In genomic region chr15:36390491-36390890, GRCh38 we compare ENCODE assay signal across 28 cellular contexts.
"Had no signal": no experiment of that assay in that cellular context is flagged by ENCODE, and none has a peak within 500 bp of the region (broad histone marks: within the 10 kb centered on the region; RNA-seq: fewer than 3 reads in every experiment).

No MANE protein-coding gene starts in this region.

- H3K27ac ChIP-seq: left ventricle myocardium inferior, neural progenitor cell, neutrophil, ovary, right atrium auricular region, right lobe of liver, stomach, testis, thyroid gland, transverse colon, upper lobe of right lung had no signal

- ATAC-seq: natural killer cell; right lobe of liver; stimulated activated naive B cell treated with anti-CD40 and anti-IgM and Interleukin-4, amounts not matched to agents 10 μg/mL and 1 μg/mL and 100 μg/mL, for 72 hours; stimulated activated naive CD8-positive, alpha-beta T cell treated with anti-CD3 and anti-CD28 coated beads, Interleukin-15, Interleukin-2, amounts not matched to agents 100 U/mL and 50 U/mL, for 24 hours; upper lobe of right lung had no signal

- H3K9me3 ChIP-seq: left ventricle myocardium inferior, neutrophil, ovary, right atrium auricular region, right lobe of liver, stomach, testis, thyroid gland, transverse colon, upper lobe of right lung had no signal

- H3K4me3 Mint-ChIP-seq: immature natural killer cell; naive B cell; natural killer cell; nephron progenitor cell; neural progenitor cell; stimulated activated naive B cell treated with anti-CD40 and anti-IgM and Interleukin-4, amounts not matched to agents 10 μg/mL and 1 μg/mL and 100 μg/mL, for 72 hours had no signal

- H3K27me3 Mint-ChIP-seq: naive B cell; progenitor cell of endocrine pancreas; stimulated activated naive B cell treated with anti-CD40 and anti-IgM and Interleukin-4, amounts not matched to agents 10 μg/mL and 1 μg/mL and 100 μg/mL, for 72 hours had no signal

- H3K36me3 ChIP-seq: left ventricle myocardium inferior, neural progenitor cell, neutrophil, ovary, right atrium auricular region, right lobe of liver, stomach, thyroid gland, transverse colon, upper lobe of right lung had no signal

- H3K27me3 ChIP-seq: neural progenitor cell, neutrophil, ovary, right atrium auricular region, right lobe of liver, stomach, testis, thyroid gland, transverse colon, upper lobe of right lung had no signal

- H3K4me1 Mint-ChIP-seq: immature natural killer cell; naive B cell; natural killer cell; nephron progenitor cell; neural progenitor cell; stimulated activated naive B cell treated with anti-CD40 and anti-IgM and Interleukin-4, amounts not matched to agents 10 μg/mL and 1 μg/mL and 100 μg/mL, for 72 hours had no signal

- H3K4me1 ChIP-seq: left ventricle myocardium inferior, neural progenitor cell, right atrium auricular region, right lobe of liver, stomach, testis, thyroid gland, transverse colon, upper lobe of right lung had no signal

- DNase-seq: hypothalamus; immature natural killer cell; left ventricle myocardium inferior; mesenchymal stem cell; naive B cell; natural killer cell; nephron progenitor cell; occipital lobe; ovary; right lobe of liver; stimulated activated CD4-positive, alpha-beta T cell treated with anti-CD3 and anti-CD28 coated beads, Interleukin-12 subunit alpha, Interleukin-12 subunit beta, amount 100 ng/mL, for 4 hours; stimulated activated CD4-positive, alpha-beta T cell treated with anti-CD3 and anti-CD28 coated beads, Interleukin-15, amount 100 ng/mL, for 24 hours; stimulated activated CD4-positive, alpha-beta T cell treated with anti-CD3 and anti-CD28 coated beads, Interleukin-2, amount 100 ng/mL, for 24 hours; stimulated activated CD4-positive, alpha-beta T cell treated with anti-CD3 and anti-CD28 coated beads, Interleukin-4, amount 100 ng/mL, for 1 hour; stimulated activated naive B cell treated with anti-CD40 and anti-IgM and Interleukin-4, amounts not matched to agents 10 μg/mL and 1 μg/mL and 100 μg/mL, for 72 hours; stimulated activated naive CD8-positive, alpha-beta T cell treated with anti-CD3 and anti-CD28 coated beads, Interleukin-15, Interleukin-2, amounts not matched to agents 100 U/mL and 50 U/mL, for 24 hours; stomach; testis; thyroid gland; transverse colon; upper lobe of right lung had no signal

- H3K9me3 Mint-ChIP-seq: nephron progenitor cell, neural progenitor cell had no signal

- FAIRE-seq: islet of Langerhans, urothelium cell line had no signal

- H3K27ac Mint-ChIP-seq: immature natural killer cell; naive B cell; natural killer cell; nephron progenitor cell; neural progenitor cell; progenitor cell of endocrine pancreas; stimulated activated naive B cell treated with anti-CD40 and anti-IgM and Interleukin-4, amounts not matched to agents 10 μg/mL and 1 μg/mL and 100 μg/mL, for 72 hours had no signal

- H3K4me2 ChIP-seq: neural progenitor cell had no signal

- H2AFZ ChIP-seq: neural progenitor cell had no signal

- H3K9ac ChIP-seq: neural progenitor cell had no signal

- H3K36me3 Mint-ChIP-seq: immature natural killer cell; naive B cell; natural killer cell; neural progenitor cell; stimulated activated naive B cell treated with anti-CD40 and anti-IgM and Interleukin-4, amounts not matched to agents 10 μg/mL and 1 μg/mL and 100 μg/mL, for 72 hours had no signal

- H3K4me3 ChIP-seq: left ventricle myocardium inferior, lung, neural progenitor cell, ovary, right atrium auricular region, right lobe of liver, stomach, testis, thyroid gland, transverse colon, upper lobe of right lung had no signal
